8 cellular contexts compared by ENCODE assay signal in the genomic region with DNA sequence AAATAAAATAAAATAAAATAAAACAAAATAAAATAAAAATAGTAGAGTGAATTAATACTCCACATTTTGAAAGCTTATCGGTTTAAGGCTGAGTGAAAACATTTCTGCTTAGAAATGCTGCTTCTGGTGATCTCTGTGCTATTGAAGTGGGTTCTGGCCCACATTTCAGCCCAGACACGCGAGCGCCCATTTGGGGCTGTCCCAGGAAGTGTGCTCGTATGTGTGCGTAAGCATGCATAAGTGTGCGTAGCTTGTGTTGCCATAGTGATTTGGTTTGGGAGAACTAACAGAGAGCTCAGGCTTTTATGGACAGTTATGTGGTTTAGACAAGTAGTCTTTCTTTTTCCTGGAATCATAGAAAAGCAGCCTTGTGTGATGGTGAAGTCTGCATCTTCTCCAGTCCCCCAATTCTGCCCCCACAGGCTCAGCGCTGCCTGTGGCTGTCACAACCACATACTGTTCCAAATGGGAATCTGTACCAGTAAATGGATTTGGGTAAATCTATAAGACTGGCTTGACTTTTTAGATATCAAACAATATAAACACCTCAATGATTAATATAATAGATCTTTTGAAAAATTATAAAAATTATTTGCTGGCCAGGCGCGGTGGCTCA. TPM values are rescaled to one million over a fixed set of nuclear protein-coding genes. Genes with fewer than 3 reads are reported as not detected.
DNase-seq lines count a peak whose midpoint lies in the region; ATAC-seq and TF ChIP-seq lines count a peak whose summit lies in the region.

No MANE protein-coding gene starts in this region.

- H3K9me3 ChIP-seq in heart right ventricle, result no peaks in the 10 kb centered on the region

- DNase-seq in GM06990 (ENCODE audit: extremely low read depth, insufficient read length) (peak; percentile 28), heart right ventricle (no peak)
- DNase-seq in activated T-cell treated with anti-CD3 and anti-CD28 coated beads, Interleukin-2, amount 50 U/mL, for 24 hours, result peak; percentile 71
- DNase-seq in stimulated activated CD4-positive, alpha-beta T cell treated with anti-CD3 and anti-CD28 coated beads, Interleukin-12 subunit alpha, Interleukin-12 subunit beta, amount 100 ng/mL, for 4 hours, result peak; percentile 58

- peak overlapping the region; percentile 93 for H3K27ac Mint-ChIP-seq in activated T-cell treated with anti-CD3 and anti-CD28 coated beads, Interleukin-2, amount 50 U/mL, for 24 hours

- intact Hi-C loops in heart right ventricle (cut with DNase I), result loop anchor here in 1 of 10 donors (10.0 kb wide), 1 partner anchor 320 kb away; no protein-coding TSS in a partner anchor

- WGBS in heart right ventricle, 2 donors, result 75 to 81% methylated on average over 10 of the region's 10 CpGs

- no peaks in the 10 kb centered on the region for H3K27me3 Mint-ChIP-seq in activated T-cell treated with anti-CD3 and anti-CD28 coated beads, Interleukin-2, amount 50 U/mL, for 24 hours

- H3K4me3 Mint-ChIP-seq in activated T-cell treated with anti-CD3 and anti-CD28 coated beads, Interleukin-2, amount 50 U/mL, for 24 hours, result peak overlapping the region; percentile 32

- H3K36me3 ChIP-seq in GM06990 (ENCODE audit: control insufficient read depth, insufficient read depth, low read length) (no peaks in the 10 kb centered on the region), heart right ventricle (no peaks in the 10 kb centered on the region)

- ATAC-seq in HG03469 (IDR thresholded peaks at IDR 0.05; ENCODE audit: unreplicated experiment), result peak; percentile 54
- ATAC-seq in heart right ventricle, result no peak
- no peak for ATAC-seq in GM19035 (IDR thresholded peaks at IDR 0.05; ENCODE audit: unreplicated experiment)
- no peak for ATAC-seq in GM18858 (IDR thresholded peaks at IDR 0.05; ENCODE audit: unreplicated experiment)
- no peak for ATAC-seq in GM19397 (IDR thresholded peaks at IDR 0.05; ENCODE audit: unreplicated experiment)

- H3K27ac ChIP-seq in heart right ventricle, result no peak overlapping the region

- no peaks in the 10 kb centered on the region for H3K36me3 Mint-ChIP-seq in activated T-cell treated with anti-CD3 and anti-CD28 coated beads, Interleukin-2, amount 50 U/mL, for 24 hours (ENCODE audit: low read depth)

- no peak for TF ChIP-seq CTCF in GM06990 (IDR thresholded peaks at IDR 0.05; ENCODE audit: insufficient read depth, low read length, poor library complexity, severe bottlenecking)
- TF ChIP-seq CTCF in heart right ventricle (IDR thresholded peaks at IDR 0.05), result no peak

- H3K4me3 ChIP-seq in GM06990 (replicated peaks; ENCODE audit: low read depth, low read length) (no peak overlapping the region), heart right ventricle (no peak overlapping the region)

- H3K27me3 ChIP-seq in GM06990 (replicated peaks; ENCODE audit: control insufficient read depth, insufficient read depth, low read length), result no peaks in the 10 kb centered on the region
- H3K27me3 ChIP-seq in heart right ventricle, result no peaks in the 10 kb centered on the region

- H3K9me3 Mint-ChIP-seq in activated T-cell treated with anti-CD3 and anti-CD28 coated beads, Interleukin-2, amount 50 U/mL, for 24 hours, result no peaks in the 10 kb centered on the region

- peaks cover 26% of the 10 kb centered on the region for H3K4me1 Mint-ChIP-seq in activated T-cell treated with anti-CD3 and anti-CD28 coated beads, Interleukin-2, amount 50 U/mL, for 24 hours (ENCODE audit: low read depth)

- H3K4me1 ChIP-seq in heart right ventricle, result no peaks in the 10 kb centered on the region

RNA-seq across cellular contexts. Expression of gene PURB, which starts 29.8 kb away (rescaled TPM):
- 10 to 100 TPM; 12.7 to 18.7 (median 16.7) TPM for total RNA-seq in heart right ventricle
- polyA plus RNA-seq in heart right ventricle, result 1 to 10 TPM; 6.6 to 7.7 TPM

Comparison
In these comparisons a context has a peak if more than half of its experiments do, and no peak if none do; other contexts are left out.
1. DNase-seq: peak in GM06990 (single experiment), activated T-cell treated with anti-CD3 and anti-CD28 coated beads, Interleukin-2, amount 50 U/mL, for 24 hours (single experiment) and stimulated activated CD4-positive, alpha-beta T cell treated with anti-CD3 and anti-CD28 coated beads, Interleukin-12 subunit alpha, Interleukin-12 subunit beta, amount 100 ng/mL, for 4 hours (single experiment); none in heart right ventricle (0 of 2).